In genomic region chr5:79955496-79956172, GRCh38 we compare ENCODE assay signal across 19 cellular contexts. TPM values are rescaled to one million over a fixed set of nuclear protein-coding genes. Genes with fewer than 3 reads are reported as not detected.
DNase-seq lines count a peak whose midpoint lies in the region; ATAC-seq and TF ChIP-seq lines count a peak whose summit lies in the region.
"Had no signal": no experiment of that assay in that cellular context is flagged by ENCODE, and none has a peak within 500 bp of the region (broad histone marks: within the 10 kb centered on the region; RNA-seq: fewer than 3 reads in every experiment).

No MANE protein-coding gene starts in this region.

- intact Hi-C loops in HCT116 (cut with micrococcal nuclease) (no loop called here), left cardiac atrium (cut with DNase I) (no loop called here)

- ATAC-seq in HCT116 (0 out of 2 replicates have a peak, but pooled peaks have one; percentile 8), left cardiac atrium (no peak)
- ATAC-seq: left ventricle myocardium superior; right cardiac atrium; stimulated activated naive CD8-positive, alpha-beta T cell treated with anti-CD3 and anti-CD28 coated beads, Interleukin-15, amount 100 ng/mL, for 72 hours had no signal

- H3K4me1 ChIP-seq in HCT116 (ENCODE audit: control insufficient read depth in 1 of 2, insufficient read depth in 2 of 2, low read length in 2 of 2) (peaks cover 9 to 10% of the 10 kb centered on the region in 2 experiments), esophagus (ENCODE audit: control insufficient read depth in 2 of 2, insufficient read depth in 2 of 2, low read length in 1 of 2) (peaks cover 0 to 5% of the 10 kb centered on the region in 2 donors), skeletal muscle tissue (ENCODE audit: control insufficient read depth in 3 of 3, insufficient read depth in 3 of 3, low read length in 3 of 3) (peaks cover 0 to 7% (median 6%) of the 10 kb centered on the region in 3 donors)
- H3K4me1 ChIP-seq: thyroid gland had no signal

- DNase-seq in HCT116 (ENCODE audit: low read depth, low spot score) (no peak), NCI-H82 (lab: John Stamatoyannopoulos, UW) (peak; percentile 94), MV-4-11 (lab: John Stamatoyannopoulos, UW) (no peak), left cardiac atrium (no peak)
- no peak for DNase-seq in activated CD4-positive, alpha-beta T cell treated with anti-CD3 and anti-CD28 coated beads, Interleukin-2, amount 50 U/mL, for 1 hour
- DNase-seq: activated CD4-positive, alpha-beta T cell treated with anti-CD3 and anti-CD28 coated beads, Interleukin-2, amount 10 ng/mL, durations not matched to agents 7 days and 5 days; activated naive CD8-positive, alpha-beta T cell treated with anti-CD3 and anti-CD28 coated beads, Interleukin-2, amount 10 ng/mL, durations not matched to agents 7 days and 5 days; left ventricle myocardium superior; NCI-H1417; NCI-H2107; NCI-H526; right cardiac atrium; RPMI8226; stimulated activated naive CD8-positive, alpha-beta T cell treated with anti-CD3 and anti-CD28 coated beads, Interleukin-15, amount 100 ng/mL, for 72 hours; thyroid gland had no signal

- no peak for TF ChIP-seq POLR2A in HCT116 (IDR thresholded peaks at IDR 0.05; ENCODE audit: borderline replicate concordance, extremely low read depth, insufficient read depth, insufficient read length)

- H3K36me3 ChIP-seq in HCT116 (ENCODE audit: control insufficient read depth in 1 of 2, insufficient read depth in 2 of 2, low read length in 2 of 2) (no peaks in the 10 kb centered on the region), esophagus (ENCODE audit: control insufficient read depth in 2 of 2, insufficient read depth in 2 of 2, low read length in 1 of 2) (no peaks in the 10 kb centered on the region), skeletal muscle tissue (ENCODE audit: control insufficient read depth in 3 of 3, insufficient read depth in 3 of 3, low read length in 3 of 3) (no peaks in the 10 kb centered on the region)
- H3K36me3 ChIP-seq: thyroid gland had no signal

- CTCF ChIA-PET in HCT116 (lab: Charles Lee), result no interaction called here

- H3K79me2 ChIP-seq in HCT116 (ENCODE audit: insufficient read depth, low read length), result no peaks in the 10 kb centered on the region
- H3K79me2 ChIP-seq: hepatocyte had no signal

- H3K9me2 ChIP-seq in HCT116 (ENCODE audit: insufficient read depth), result no peaks in the 10 kb centered on the region

- no peak overlapping the region for H2AFZ ChIP-seq in HCT116 (ENCODE audit: low read depth, low read length, poor library complexity, severe bottlenecking)
- H2AFZ ChIP-seq: hepatocyte had no signal

- no peaks in the 10 kb centered on the region for H3K9me3 ChIP-seq in HCT116 (ENCODE audit: control insufficient read depth in 1 of 2, insufficient read depth in 1 of 2, low read depth in 1 of 2, low read length in 2 of 2)
- peaks cover 0 to 5% of the 10 kb centered on the region in 2 donors for H3K9me3 ChIP-seq in esophagus (ENCODE audit: control insufficient read depth in 2 of 2, insufficient read depth in 1 of 2, low read depth in 1 of 2, low read length in 1 of 2)
- H3K9me3 ChIP-seq in skeletal muscle tissue (ENCODE audit: control insufficient read depth in 3 of 3, low read length in 3 of 3), result no peaks in the 10 kb centered on the region
- H3K9me3 ChIP-seq: thyroid gland had no signal

- RAD21 ChIA-PET in HCT116 (lab: Charles Lee; ENCODE audit: low non-redundant PET in 1 of 2, low total read pairs in 2 of 2, uncharacterized antibody in 2 of 2, unreplicated experiment in 2 of 2), result no interaction called here

- no peak for TF ChIP-seq CTCF in HCT116 (IDR thresholded peaks at IDR 0.05 in 2 of 3, conservative IDR thresholded peaks at IDR 0.05 in 1 of 3; ENCODE audit: borderline replicate concordance in 1 of 3, insufficient read depth in 1 of 3, low read depth in 2 of 3, low read length in 2 of 3)

- no peak for TF ChIP-seq RAD21 in HCT116 (IDR thresholded peaks at IDR 0.05; ENCODE audit: low read depth)

- H3K9ac ChIP-seq in HCT116 (ENCODE audit: low read length), result no peak overlapping the region
- H3K9ac ChIP-seq in skeletal muscle tissue (ENCODE audit: low read depth in 1 of 3, low read length in 3 of 3), result no peak overlapping the region

- WGBS in esophagus, 2 donors, result 45 to 54% methylated on average over 7 of the region's 7 CpGs

- H3K4me2 ChIP-seq in HCT116 (ENCODE audit: low read length), result peak overlapping the region; percentile 44; the same call in 1 of the 2 replicates
- H3K4me2 ChIP-seq: hepatocyte had no signal

- H4K20me1 ChIP-seq in HCT116 (ENCODE audit: insufficient read depth), result no peaks in the 10 kb centered on the region

- no TSS peak for BruUV-seq in HCT116 (replicated peaks; lab: Mats Ljungman, UMichigan)

- POLR2A ChIA-PET in HCT116 (lab: Charles Lee), result no interaction called here

- H3K27ac ChIP-seq in HCT116 (ENCODE audit: low read depth, low read length) (no peak overlapping the region), esophagus (ENCODE audit: low read depth in 2 of 2, low read length in 1 of 2) (peak overlapping the region; percentile 27 to 34), skeletal muscle tissue (ENCODE audit: low read depth, low read length) (peak overlapping the region; percentile 34)
- H3K27ac ChIP-seq: hepatocyte, thyroid gland, VCaP had no signal

- H3K27me3 ChIP-seq in HCT116 (ENCODE audit: insufficient read depth, low read length) (no peaks in the 10 kb centered on the region), esophagus (ENCODE audit: control insufficient read depth in 1 of 2, insufficient read depth in 2 of 2, low read length in 2 of 2) (no peaks in the 10 kb centered on the region), skeletal muscle tissue (ENCODE audit: control insufficient read depth in 3 of 3, insufficient read depth in 3 of 3, low read length in 3 of 3) (no peaks in the 10 kb centered on the region)
- H3K27me3 ChIP-seq: hepatocyte, thyroid gland had no signal

- H3K4me3 ChIP-seq in HCT116 (replicated peaks in 1 of 2; ENCODE audit: low read depth in 1 of 2, low read length in 2 of 2) (no peak overlapping the region), esophagus (ENCODE audit: low read depth in 1 of 2, low read length in 2 of 2) (no peak overlapping the region), skeletal muscle tissue (ENCODE audit: low read length in 3 of 3) (no peak overlapping the region)
- H3K4me3 ChIP-seq: hepatocyte, thyroid gland had no signal

TF ChIP-seq in HCT116, 20 proteins besides CTCF, POLR2A, EP300 and RAD21:
- no peak for TF ChIP-seq EZH2 (IDR thresholded peaks at IDR 0.05)
- TF ChIP-seq ZFX (IDR thresholded peaks at IDR 0.05), result no peak
- TF ChIP-seq SRF (IDR thresholded peaks at IDR 0.05; ENCODE audit: low read depth), result no peak
- no peak for TF ChIP-seq YY1 (IDR thresholded peaks at IDR 0.05; ENCODE audit: extremely low read depth, insufficient replicate concordance, low read depth, low read length)
- no peak for TF ChIP-seq FOSL1 (IDR thresholded peaks at IDR 0.05; ENCODE audit: low read depth)
- no peak for TF ChIP-seq EGR1 (IDR thresholded peaks at IDR 0.05; ENCODE audit: low read depth)
- TF ChIP-seq POLR2AphosphoS5 (IDR thresholded peaks at IDR 0.05; ENCODE audit: low read depth, low read length), result no peak
- no peak for TF ChIP-seq MAX (IDR thresholded peaks at IDR 0.05)
- TF ChIP-seq ELF1 (IDR thresholded peaks at IDR 0.05; ENCODE audit: borderline replicate concordance, low read depth), result no peak
- TF ChIP-seq SIN3A (IDR thresholded peaks at IDR 0.05; ENCODE audit: low read depth), result no peak
- no peak for TF ChIP-seq CEBPB (IDR thresholded peaks at IDR 0.05; ENCODE audit: low read depth)
- no peak for TF ChIP-seq SP1 (IDR thresholded peaks at IDR 0.05; ENCODE audit: low read depth)
- no peak for TF ChIP-seq JUND (IDR thresholded peaks at IDR 0.05)
- TF ChIP-seq ZNF274 (IDR thresholded peaks at IDR 0.05; ENCODE audit: low read depth, low read length), result no peak

RNA-seq across cellular contexts. Expression of gene MTX3, which starts 35.4 kb away (rescaled TPM):
- total RNA-seq in HCT116 (2021; ENCODE audit: unreplicated experiment), result 34.9 TPM
- 4.6 and 6.0 TPM in 2 replicates for polyA plus RNA-seq in HCT116 (2012)
- 1 to 10 TPM; 4.2 to 4.8 TPM for polyA plus RNA-seq in esophagus
- total RNA-seq in skeletal muscle tissue, result 10.4 TPM
- total RNA-seq in left cardiac atrium, result 10 to 100 TPM; 11.2 to 12.2 TPM
